ENCODE assay signal across 13 cellular contexts in genomic region chr1:217563179-217563578, GRCh38.
"Had no signal": no experiment of that assay in that cellular context is flagged by ENCODE, and none has a peak within 500 bp of the region (broad histone marks: within the 10 kb centered on the region; RNA-seq: fewer than 3 reads in every experiment).

No MANE protein-coding gene starts in this region.

- H3K4me3 ChIP-seq: gastroesophageal sphincter, pancreas, thyroid gland, vagina had no signal

- DNase-seq: activated B cell treated with CpG ODN at 0.5 μM for 24 hours; activated CD4-positive, alpha-beta T cell treated with anti-CD3 and anti-CD28 coated beads, Interleukin-2, amount 10 ng/mL, durations not matched to agents 24 days and 14 days; activated CD8-positive, alpha-beta memory T cell treated with anti-CD3 and anti-CD28 coated beads for 24 hours; activated naive CD4-positive, alpha-beta T cell treated with Interleukin-2 at 50 U/mL for 16 hours; activated naive CD8-positive, alpha-beta T cell treated with anti-CD3 and anti-CD28 coated beads, Interleukin-2, amount 50 U/mL, for 24 hours; caudate nucleus; cortex of kidney; effector CD8-positive, alpha-beta T cell; kidney; pancreas; thyroid gland had no signal

- H3K27ac ChIP-seq: gastroesophageal sphincter, pancreas, thyroid gland, vagina had no signal

- H3K27me3 ChIP-seq: gastroesophageal sphincter, pancreas, thyroid gland, vagina had no signal

- H3K36me3 ChIP-seq: gastroesophageal sphincter, pancreas, thyroid gland, vagina had no signal

- H3K9me3 ChIP-seq: gastroesophageal sphincter, pancreas, thyroid gland, vagina had no signal

- ATAC-seq: activated naive CD8-positive, alpha-beta T cell treated with anti-CD3 and anti-CD28 coated beads, Interleukin-2, amount 50 U/mL, for 24 hours; gastroesophageal sphincter; pancreas had no signal

- H3K4me1 ChIP-seq: gastroesophageal sphincter, pancreas, thyroid gland, vagina had no signal
